2 cellular contexts compared by ENCODE assay signal in genomic region chr1:205328476-205328875, GRCh38.
TF ChIP-seq lines count a peak whose summit lies in the region.

No MANE protein-coding gene starts in this region.

TF ChIP-seq in IMR-90, 13 proteins besides CTCF, POLR2A, EP300 and RAD21:
- TF ChIP-seq MAZ (IDR thresholded peaks at IDR 0.05; ENCODE audit: borderline replicate concordance, low read depth, low read length), result no peak
- TF ChIP-seq USF2 (IDR thresholded peaks at IDR 0.05; ENCODE audit: low read depth, low read length), result no peak
- TF ChIP-seq MXI1 (IDR thresholded peaks at IDR 0.05; ENCODE audit: borderline replicate concordance, low read depth, low read length), result no peak
- TF ChIP-seq BHLHE40 (IDR thresholded peaks at IDR 0.05; ENCODE audit: low read depth, low read length), result no peak
- no peak for TF ChIP-seq RCOR1 (IDR thresholded peaks at IDR 0.05; ENCODE audit: insufficient replicate concordance, low read length)
- TF ChIP-seq CHD1 (IDR thresholded peaks at IDR 0.05; ENCODE audit: low read depth, low read length), result no peak
- TF ChIP-seq ELK1 (IDR thresholded peaks at IDR 0.05; ENCODE audit: borderline replicate concordance, low read depth, low read length), result no peak
- no peak for TF ChIP-seq FOS (IDR thresholded peaks at IDR 0.05; ENCODE audit: low read depth, low read length)
- no peak for TF ChIP-seq RFX5 (IDR thresholded peaks at IDR 0.05; ENCODE audit: low read depth, low read length)
- no peak for TF ChIP-seq SMC3 (IDR thresholded peaks at IDR 0.05; ENCODE audit: low read depth, low read length)
- TF ChIP-seq CEBPB (IDR thresholded peaks at IDR 0.05; ENCODE audit: low read depth, low read length), result no peak
- TF ChIP-seq NFE2L2 (IDR thresholded peaks at IDR 0.05; ENCODE audit: low read depth, low read length), result no peak
- no peak for TF ChIP-seq MAFK (IDR thresholded peaks at IDR 0.05; ENCODE audit: low read depth, low read length)

TF ChIP-seq in H1, 55 proteins besides CTCF, POLR2A, EP300 and RAD21:
- TF ChIP-seq PHF8 (conservative IDR thresholded peaks at IDR 0.05; ENCODE audit: low read depth, low read length) (no peak), CEBPB (IDR thresholded peaks at IDR 0.05; ENCODE audit: low read depth, low read length) (no peak), GTF2F1 (IDR thresholded peaks at IDR 0.05; ENCODE audit: borderline replicate concordance, low read depth, low read length) (no peak), TBP (IDR thresholded peaks at IDR 0.05; ENCODE audit: low read depth, low read length) (no peak), TEAD4 (IDR thresholded peaks at IDR 0.05; ENCODE audit: low read depth, low read length) (peak; percentile 63; the same call in 1 of the 2 replicates), NRF1 (IDR thresholded peaks at IDR 0.05; ENCODE audit: low read depth, low read length) (no peak), SP2 (IDR thresholded peaks at IDR 0.05; ENCODE audit: low read length) (no peak)
